In genomic region chr7:106610996-106611886, GRCh38 we compare ENCODE assay signal across 14 cellular contexts. TPM values are rescaled to one million over a fixed set of nuclear protein-coding genes. Genes with fewer than 3 reads are reported as not detected.
DNase-seq lines count a peak whose midpoint lies in the region; ATAC-seq and TF ChIP-seq lines count a peak whose summit lies in the region.
"Had no signal": no experiment of that assay in that cellular context is flagged by ENCODE, and none has a peak within 500 bp of the region (broad histone marks: within the 10 kb centered on the region; RNA-seq: fewer than 3 reads in every experiment).

No MANE protein-coding gene starts in this region.

- no peak overlapping the region for H3K4me3 ChIP-seq in fibroblast of mammary gland (ENCODE audit: control insufficient read depth, low read depth, low read length)
- H3K4me3 ChIP-seq: right atrium auricular region had no signal

- peaks cover 16% of the 10 kb centered on the region for H3K36me3 Mint-ChIP-seq in HFFc6 (ENCODE audit: low read depth)
- no peaks in the 10 kb centered on the region for H3K36me3 Mint-ChIP-seq in progenitor cell of endocrine pancreas (ENCODE audit: insufficient read depth)
- H3K36me3 Mint-ChIP-seq: brain; CD8-positive, alpha-beta T cell had no signal

- peaks cover 4% of the 10 kb centered on the region; the same call in 1 of the 2 replicates for H3K27me3 Mint-ChIP-seq in HFFc6 (ENCODE audit: insufficient read depth)
- H3K27me3 Mint-ChIP-seq in progenitor cell of endocrine pancreas: no peaks in the 10 kb centered on the region
- H3K27me3 Mint-ChIP-seq: activated T-helper 17 cell treated with anti-CD3 and anti-CD28 coated beads, Interleukin-2, amount 50 U/mL, for 72 hours had no signal

- H3K27ac Mint-ChIP-seq in HFFc6 (peak overlapping the region; percentile 87), progenitor cell of endocrine pancreas (peak overlapping the region; percentile 76)
- H3K27ac Mint-ChIP-seq: activated T-helper 17 cell treated with anti-CD3 and anti-CD28 coated beads, Interleukin-2, amount 50 U/mL, for 72 hours; CD8-positive, alpha-beta T cell had no signal

- no peaks in the 10 kb centered on the region; the same call in 1 of the 2 replicates for H3K4me1 Mint-ChIP-seq in HFFc6 (ENCODE audit: low read depth)
- peaks cover 16% of the 10 kb centered on the region for H3K4me1 Mint-ChIP-seq in progenitor cell of endocrine pancreas (ENCODE audit: low read depth)
- H3K4me1 Mint-ChIP-seq: activated T-helper 17 cell treated with anti-CD3 and anti-CD28 coated beads, Interleukin-2, amount 50 U/mL, for 72 hours had no signal

- H3K4me3 Mint-ChIP-seq in HFFc6 (peak overlapping the region; percentile 12; the same call in 1 of the 2 replicates), progenitor cell of endocrine pancreas (ENCODE audit: low read depth) (peak overlapping the region; percentile 10)
- H3K4me3 Mint-ChIP-seq: activated T-helper 17 cell treated with anti-CD3 and anti-CD28 coated beads, Interleukin-2, amount 50 U/mL, for 72 hours; brain; CD8-positive, alpha-beta T cell had no signal

- no peaks in the 10 kb centered on the region for H3K9me3 Mint-ChIP-seq in HFFc6
- no peaks in the 10 kb centered on the region for H3K9me3 Mint-ChIP-seq in progenitor cell of endocrine pancreas (ENCODE audit: low read depth)
- H3K9me3 Mint-ChIP-seq: activated T-helper 17 cell treated with anti-CD3 and anti-CD28 coated beads, Interleukin-2, amount 50 U/mL, for 72 hours had no signal

- ATAC-seq in HG03045 (IDR thresholded peaks at IDR 0.05; ENCODE audit: unreplicated experiment) (no peak), GM18907 (IDR thresholded peaks at IDR 0.05; ENCODE audit: unreplicated experiment) (no peak)
- ATAC-seq: activated T-helper 17 cell treated with anti-CD3 and anti-CD28 coated beads, Interleukin-2, amount 50 U/mL, for 72 hours; CD8-positive, alpha-beta T cell had no signal

- DNase-seq in HFFc6: no peak
- DNase-seq in NCI-H748 (lab: John Stamatoyannopoulos, UW; ENCODE audit: unreplicated experiment): peak; percentile 85
- DNase-seq in fibroblast of mammary gland (ENCODE audit: low read depth): peak; percentile 50
- DNase-seq in progenitor cell of endocrine pancreas (ENCODE audit: low spot score, unreplicated experiment): no peak
- DNase-seq in NCI-H82 treated with DMSO at 0.1 percent for 48 hours (lab: John Stamatoyannopoulos, UW; ENCODE audit: unreplicated experiment): no peak
- DNase-seq: activated CD4-positive, alpha-beta T cell treated with anti-CD3 and anti-CD28 coated beads, Interleukin-2, amount 50 U/mL, for 48 hours; CD8-positive, alpha-beta T cell; NCI-H2029 treated with DMSO at 0.1 percent for 48 hours; T-helper 9 cell had no signal

- no peak for TF ChIP-seq CTCF in HFFc6 (IDR thresholded peaks at IDR 0.05)
- no peak for TF ChIP-seq CTCF in fibroblast of mammary gland (conservative IDR thresholded peaks at IDR 0.05; ENCODE audit: control insufficient read depth, insufficient read depth, low read depth, low read length)
- TF ChIP-seq CTCF in progenitor cell of endocrine pancreas (IDR thresholded peaks at IDR 0.05; ENCODE audit: unreplicated experiment): no peak

RNA-seq across cellular contexts. Expression of gene CCDC71L, which starts 49.7 kb away (rescaled TPM):
- total RNA-seq in HFFc6 (2021; fragmentation: NEBNext Ultra II Directional; extraction: Animal tissue kit (Norgen Biotek cat#: 25700)): 100 to 1,000 TPM; 109 to 154 (median 119) TPM
- 20.3 and 21.0 TPM in 2 replicates for total RNA-seq in progenitor cell of endocrine pancreas

Comparison
In these comparisons a context has a peak if more than half of its experiments do, and no peak if none do; other contexts are left out.
1. DNase-seq: peak in NCI-H748 (single experiment) and fibroblast of mammary gland (single experiment); none in HFFc6 (single experiment), progenitor cell of endocrine pancreas (single experiment) and NCI-H82 treated with DMSO at 0.1 percent for 48 hours (single experiment).